ENCODE assay signal across 1 cellular context in genomic region chr13:46571189-46571901, GRCh38.
TF ChIP-seq lines count a peak whose summit lies in the region.

No MANE protein-coding gene starts in this region.

TF ChIP-seq in GM23338, 12 proteins besides CTCF, POLR2A, EP300 and RAD21 (continued from another document):
- no peak for TF ChIP-seq ZNF462 (CRISPR knock-in tag; IDR thresholded peaks at IDR 0.05)
TF ChIP-seq in GM23338: peak in this region for 0.
